In the genomic region with DNA sequence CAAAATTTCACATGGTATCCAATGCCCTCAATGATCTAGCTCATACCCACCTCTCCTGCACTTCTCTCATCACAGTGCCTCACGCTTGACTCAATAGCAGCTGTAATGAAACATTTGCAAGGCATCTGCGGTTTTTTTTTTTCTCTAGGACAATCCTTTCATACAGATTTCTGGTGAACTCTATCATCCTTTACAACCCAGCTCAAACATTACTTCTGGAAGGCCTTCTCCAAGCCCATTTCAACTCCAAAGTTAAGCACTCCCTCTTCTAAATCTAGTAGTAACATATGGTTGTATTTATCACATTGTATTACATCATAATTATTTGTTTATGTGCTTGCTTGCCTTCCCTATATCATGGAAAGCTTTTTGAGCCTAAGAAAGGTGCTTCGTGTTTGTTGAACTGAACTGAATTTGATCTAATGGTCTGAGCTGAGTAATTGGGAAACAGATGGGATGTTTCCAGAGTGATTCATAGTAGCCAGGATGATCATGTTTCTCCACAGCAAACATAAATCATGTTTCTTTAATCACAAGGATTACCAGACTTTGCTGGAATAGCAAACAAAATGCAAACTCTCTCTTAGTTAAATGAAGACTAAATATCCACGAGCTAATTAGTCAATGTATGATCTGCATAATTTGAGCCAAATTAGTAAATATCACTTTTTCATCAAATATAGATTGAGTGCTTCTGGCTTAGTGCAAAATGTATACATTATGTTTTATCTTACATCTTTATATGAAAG, we compare ENCODE assay signal across 8 cellular contexts. TPM values are rescaled to one million over a fixed set of nuclear protein-coding genes. Genes with fewer than 3 reads are reported as not detected.
DNase-seq lines count a peak whose midpoint lies in the region; ATAC-seq and TF ChIP-seq lines count a peak whose summit lies in the region.

No MANE protein-coding gene starts in this region.

- no peak overlapping the region for H2BK5ac ChIP-seq in mesendoderm (ENCODE audit: low read length)

- in situ Hi-C loops in mammary epithelial cell (cut with MboI; ENCODE audit: low sequenced_read_pairs in 2 of 2) (no loop called here), G401 (cut with HindIII; ENCODE audit: low sequenced_read_pairs) (no loop called here)

- no peak overlapping the region for H2BK120ac ChIP-seq in mesendoderm (ENCODE audit: low read depth, low read length)

- 39% methylated on average over 4 of the region's 4 CpGs for WGBS in mammary epithelial cell (ENCODE audit: low coverage, missing lambda C conversion rate)
- WGBS in mesendoderm (ENCODE audit: extremely low coverage, insufficient coverage, low lambda C conversion rate) = no CpG with 5 or more reads among the region's 4 CpGs

- no peak overlapping the region for H3K9ac ChIP-seq in mammary epithelial cell (ENCODE audit: insufficient read depth, low read length)
- no peak overlapping the region for H3K9ac ChIP-seq in mesendoderm (ENCODE audit: low read length)

- peak overlapping the region; percentile 60 for H3K27ac ChIP-seq in mammary epithelial cell (ENCODE audit: insufficient read depth, low read depth, low read length)
- H3K27ac ChIP-seq in osteoblast (ENCODE audit: low read depth, low read length) = peak overlapping the region; percentile 81
- no peak overlapping the region for H3K27ac ChIP-seq in mesendoderm (ENCODE audit: low read depth, low read length)

- no peaks in the 10 kb centered on the region for H3K79me1 ChIP-seq in mesendoderm (ENCODE audit: low read length)

- H4K20me1 ChIP-seq in mammary epithelial cell (ENCODE audit: insufficient read depth, low read length) (no peaks in the 10 kb centered on the region), osteoblast (ENCODE audit: insufficient read depth, low read length) (no peaks in the 10 kb centered on the region)

- intact Hi-C loops in mammary epithelial cell (cut with micrococcal nuclease) = loop anchor here (2.0 kb wide), 1 partner anchor 15 kb away; the partner anchor contains the start of gene CFL2

- H3K4me2 ChIP-seq in mammary epithelial cell (ENCODE audit: insufficient read depth, low read depth, low read length) (peak overlapping the region; percentile 55), osteoblast (ENCODE audit: insufficient read depth, low read length) (peak overlapping the region; percentile 65), mesendoderm (ENCODE audit: low read length) (no peak overlapping the region)

- no peak overlapping the region for H4K5ac ChIP-seq in mesendoderm (ENCODE audit: low read length)

- H3K56ac ChIP-seq in mesendoderm (ENCODE audit: low read length) = no peak overlapping the region

- H3K4me1 ChIP-seq in mammary epithelial cell (ENCODE audit: insufficient read depth, low read length) (peaks cover 17% of the 10 kb centered on the region), osteoblast (ENCODE audit: insufficient read depth, low read length) (peaks cover 20% of the 10 kb centered on the region), mesendoderm (ENCODE audit: control insufficient read depth, low read depth, low read length) (no peaks in the 10 kb centered on the region)

- H3K79me2 ChIP-seq in mammary epithelial cell (ENCODE audit: insufficient read depth, low read length) (no peaks in the 10 kb centered on the region), osteoblast (ENCODE audit: insufficient read depth, low read length) (no peaks in the 10 kb centered on the region), mesendoderm (ENCODE audit: control insufficient read depth, insufficient read depth, low read length) (no peaks in the 10 kb centered on the region)

- H2AFZ ChIP-seq in mammary epithelial cell (ENCODE audit: low read depth, low read length) (peak overlapping the region; percentile 10), osteoblast (ENCODE audit: low read length) (no peak overlapping the region)

- CTCF ChIA-PET in mammary epithelial cell (lab: Charles Lee; ENCODE audit: low non-redundant PET) = interaction anchor here (0.6 kb wide), 2 partner anchors 22 to 51 kb away, joined by 3 read pairs; no protein-coding TSS in a partner anchor

- no peak overlapping the region for H4K8ac ChIP-seq in mesendoderm (ENCODE audit: low read depth, low read length)

- DNase-seq in EL (peak; percentile 91), NCI-H2196 (lab: John Stamatoyannopoulos, UW; ENCODE audit: unreplicated experiment) (peak; percentile 45), mammary epithelial cell (peak; percentile 79), osteoblast (ENCODE audit: insufficient read length, low spot score, missing footprints) (peak; percentile 89), G401 (ENCODE audit: low spot score) (no peak), mesendoderm (no peak)

- no peak overlapping the region for H2AK5ac ChIP-seq in mesendoderm (ENCODE audit: low read length)

- H3K36me3 ChIP-seq in mammary epithelial cell (ENCODE audit: insufficient read depth, low read length) = no peaks in the 10 kb centered on the region
- H3K36me3 ChIP-seq in osteoblast (ENCODE audit: insufficient read depth, low read length) = no peaks in the 10 kb centered on the region
- no peaks in the 10 kb centered on the region for H3K36me3 ChIP-seq in mesendoderm (ENCODE audit: control insufficient read depth, insufficient read depth, low read length)

- H3K27me3 ChIP-seq in mammary epithelial cell (ENCODE audit: insufficient read depth, low read length) (no peaks in the 10 kb centered on the region), osteoblast (ENCODE audit: insufficient read depth, low read length) (no peaks in the 10 kb centered on the region), mesendoderm (ENCODE audit: insufficient read depth, low read length, poor library complexity) (no peaks in the 10 kb centered on the region)

- dilution Hi-C loops in mammary epithelial cell (cut with HindIII; ENCODE audit: low sequenced_read_pairs) = no loop called here

- no peak overlapping the region for H3K18ac ChIP-seq in mesendoderm (ENCODE audit: low read length)

- no peak overlapping the region for H3K4ac ChIP-seq in mesendoderm (ENCODE audit: low read depth, low read length)

- H2BK15ac ChIP-seq in mesendoderm (replicated peaks; ENCODE audit: low read depth) = no peak overlapping the region

- no peak overlapping the region for H3K23ac ChIP-seq in mesendoderm (ENCODE audit: low read length)

- BruUV-seq in mammary epithelial cell (replicated peaks; lab: Mats Ljungman, UMichigan) = no TSS peak

- H3K9me3 ChIP-seq in mammary epithelial cell (replicated peaks; ENCODE audit: insufficient read depth, low read length) = no peaks in the 10 kb centered on the region
- no peaks in the 10 kb centered on the region for H3K9me3 ChIP-seq in osteoblast (ENCODE audit: low read depth, low read length)

- TF ChIP-seq CTCF in mammary epithelial cell (conservative IDR thresholded peaks at IDR 0.05 in 1 of 2, IDR thresholded peaks at IDR 0.05 in 1 of 2; ENCODE audit: extremely low read depth in 1 of 2, insufficient read depth in 1 of 2, low read depth in 1 of 2, low read length in 2 of 2) = no peak
- no peak for TF ChIP-seq CTCF in osteoblast (IDR thresholded peaks at IDR 0.05; ENCODE audit: extremely low read depth, low read depth, low read length)

- ATAC-seq in HG03342 (IDR thresholded peaks at IDR 0.05; ENCODE audit: unreplicated experiment) (no peak), HG03521 (IDR thresholded peaks at IDR 0.05; ENCODE audit: unreplicated experiment) (no peak)

- H3K4me3 ChIP-seq in mammary epithelial cell (replicated peaks in 1 of 3; ENCODE audit: insufficient read depth in 1 of 3, low read depth in 2 of 3, low read length in 3 of 3) (no peak overlapping the region), osteoblast (ENCODE audit: insufficient read depth, low read length) (peak overlapping the region; percentile 2), mesendoderm (ENCODE audit: low read length) (no peak overlapping the region)

RNA-seq across cellular contexts. Expression of gene CFL2, which starts 14.3 kb away (rescaled TPM):
- total RNA-seq in mammary epithelial cell (10 to 100 TPM; 30.1 to 34.5 TPM), osteoblast (114 TPM in 2 replicates)
- polyA plus RNA-seq in mammary epithelial cell = 21.0 TPM
- polyA minus RNA-seq in mammary epithelial cell = 82.1 TPM
- 50.6 and 61.0 TPM in 2 replicates for total RNA-seq in G401 (2014; rRNA removed; shearing (Covaris generic))
- 25.3 TPM for polyA plus RNA-seq in mesendoderm (2013, experiment 1 of 2)
- 26.6 TPM for polyA plus RNA-seq in mesendoderm (2013, experiment 2 of 2)

Comparison
In these comparisons a context has a peak if more than half of its experiments do, and no peak if none do; other contexts are left out.
1. DNase-seq: peak in EL (single experiment), NCI-H2196 (single experiment), mammary epithelial cell (single experiment) and osteoblast (single experiment); none in G401 (single experiment) and mesendoderm (single experiment).